In genomic region chr15:74565381-74566085, GRCh38 we compare ENCODE assay signal across 15 cellular contexts.
A peak's percentile ranks its signal among the peaks of the same experiment; 100 is the strongest.
DNase-seq lines count a peak whose midpoint lies in the region; TF ChIP-seq lines count a peak whose summit lies in the region.
"Had no signal": no experiment of that assay in that cellular context is flagged by ENCODE, and none has a peak within 500 bp of the region (broad histone marks: within the 10 kb centered on the region; RNA-seq: fewer than 3 reads in every experiment).

No MANE protein-coding gene starts in this region.

- no peaks in the 10 kb centered on the region for H3K9me3 ChIP-seq in HUES6 (ENCODE audit: control insufficient read depth, insufficient read depth, low read depth, low read length)
- H3K9me3 ChIP-seq: BLaER1 had no signal

- peak overlapping the region in 2 of 3 experiments; percentile 9 to 15 for H3K27ac Mint-ChIP-seq in nephron

- peaks cover 21% of the 10 kb centered on the region for H3K36me3 Mint-ChIP-seq in nephron (ENCODE audit: low read depth)

- H3K4me1 ChIP-seq in HUES6 (ENCODE audit: control insufficient read depth, insufficient read depth, low read length): peaks cover 21% of the 10 kb centered on the region; the same call in 1 of the 2 replicates
- H3K4me1 ChIP-seq: BLaER1 had no signal

- H3K4me3 Mint-ChIP-seq in nephron: no peak overlapping the region

- no peak overlapping the region for H3K4me3 ChIP-seq in HUES6 (ENCODE audit: low read depth, low read length)
- H3K4me3 ChIP-seq: BLaER1, K562 had no signal

- peak; percentile 10 for DNase-seq in DMS 273 (lab: John Stamatoyannopoulos, UW; ENCODE audit: unreplicated experiment)
- no peak for DNase-seq in DMS 273 treated with DMSO at 0.1 percent for 48 hours (lab: John Stamatoyannopoulos, UW)
- peak; percentile 74 for DNase-seq in cerebellar cortex (ENCODE audit: low spot score)
- DNase-seq in NCI-H345 (lab: John Stamatoyannopoulos, UW): no peak
- no peak for DNase-seq in Ammon's horn (ENCODE audit: low spot score)
- DNase-seq in activated naive CD4-positive, alpha-beta T cell treated with anti-CD3 and anti-CD28 coated beads, Interleukin-2, amount 50 U/mL, for 16 hours: no peak
- DNase-seq: NCI-H146, NCI-H774, SHP77 treated with DMSO at 0.1 percent for 48 hours had no signal

- H3K27ac ChIP-seq in HUES6 (ENCODE audit: low read depth, low read length): 0 out of 2 replicates have a peak overlapping the region, but pooled peaks have one; percentile 34
- H3K27ac ChIP-seq: 22Rv1, BLaER1, HL-60 had no signal

- no peaks in the 10 kb centered on the region for H3K9me3 Mint-ChIP-seq in nephron

- peaks cover 30% of the 10 kb centered on the region for H3K4me1 Mint-ChIP-seq in nephron

- peaks cover 59% of the 10 kb centered on the region for H3K36me3 ChIP-seq in HUES6 (ENCODE audit: control insufficient read depth, insufficient read depth, low read length)

- no peaks in the 10 kb centered on the region for H3K27me3 ChIP-seq in HUES6 (ENCODE audit: control insufficient read depth, insufficient read depth, low read length)
- H3K27me3 ChIP-seq: BLaER1 had no signal

- TF ChIP-seq CTCF in nephron (IDR thresholded peaks at IDR 0.05; ENCODE audit: unreplicated experiment in 3 of 3): no peak

- no peak overlapping the region for H3K9ac ChIP-seq in HUES6 (ENCODE audit: low read length)
- H3K9ac ChIP-seq: BLaER1 had no signal

- peaks cover 1% of the 10 kb centered on the region for H3K27me3 Mint-ChIP-seq in nephron (ENCODE audit: low read depth)

Comparison
In these comparisons a context has a peak if more than half of its experiments do, and no peak if none do; other contexts are left out.
1. DNase-seq: peak in DMS 273 (single experiment) and cerebellar cortex (single experiment); none in DMS 273 treated with DMSO at 0.1 percent for 48 hours (single experiment), NCI-H345 (single experiment), Ammon's horn (single experiment) and activated naive CD4-positive, alpha-beta T cell treated with anti-CD3 and anti-CD28 coated beads, Interleukin-2, amount 50 U/mL, for 16 hours (single experiment).